Comparison of ENCODE assay signal across 1 cellular context in genomic region chr17:38584350-38584925, GRCh38.
TF ChIP-seq lines count a peak whose summit lies in the region.

No MANE protein-coding gene starts in this region.

TF ChIP-seq in HepG2, 621 proteins besides CTCF, POLR2A, EP300 and RAD21 (continued from another document and continues in another):
- TF ChIP-seq ZNF550 (CRISPR knock-in tag; IDR thresholded peaks at IDR 0.05; ENCODE audit: borderline replicate concordance) = no peak
- 0 out of 2 replicates have a peak, but pooled peaks have one; percentile 32 for TF ChIP-seq IRX3 (CRISPR knock-in tag; IDR thresholded peaks at IDR 0.05; ENCODE audit: borderline replicate concordance, low read depth)
- TF ChIP-seq HHEX (CRISPR knock-in tag; IDR thresholded peaks at IDR 0.05) = no peak
- no peak for TF ChIP-seq ATM (IDR thresholded peaks at IDR 0.05; ENCODE audit: borderline replicate concordance)
- no peak for TF ChIP-seq TP53 (CRISPR knock-in tag; conservative IDR thresholded peaks at IDR 0.05)
- peak; percentile 21; the same call in 1 of the 2 replicates for TF ChIP-seq ZNF546 (CRISPR knock-in tag; conservative IDR thresholded peaks at IDR 0.05)
- 0 out of 2 replicates have a peak, but pooled peaks have one; percentile 40 for TF ChIP-seq ZNF775 (CRISPR knock-in tag; IDR thresholded peaks at IDR 0.05; ENCODE audit: borderline replicate concordance)
- no peak for TF ChIP-seq MIER2 (CRISPR knock-in tag; IDR thresholded peaks at IDR 0.05)
- no peak for TF ChIP-seq ETS1 (CRISPR knock-in tag; IDR thresholded peaks at IDR 0.05)
- no peak; the same call in 1 of the 2 replicates for TF ChIP-seq MTA1 (CRISPR knock-in tag; IDR thresholded peaks at IDR 0.05; ENCODE audit: borderline replicate concordance)
- 0 out of 2 replicates have a peak, but pooled peaks have one; percentile 40 for TF ChIP-seq ZNF33B (CRISPR knock-in tag; IDR thresholded peaks at IDR 0.05)
- TF ChIP-seq ZMAT3 (CRISPR knock-in tag; conservative IDR thresholded peaks at IDR 0.05) = no peak
- no peak for TF ChIP-seq UBTF (CRISPR knock-in tag; IDR thresholded peaks at IDR 0.05)
- peak; percentile 77 for TF ChIP-seq ELF1 (CRISPR knock-in tag; IDR thresholded peaks at IDR 0.05)
- no peak for TF ChIP-seq ZNF616 (CRISPR knock-in tag; IDR thresholded peaks at IDR 0.05; ENCODE audit: low read depth)
- peak; percentile 86; the same call in 1 of the 2 replicates for TF ChIP-seq ZNF124 (CRISPR knock-in tag; IDR thresholded peaks at IDR 0.05)
- no peak for TF ChIP-seq ARHGAP35 (CRISPR knock-in tag; IDR thresholded peaks at IDR 0.05; ENCODE audit: borderline replicate concordance)
- 0 out of 2 replicates have a peak, but pooled peaks have one; percentile 40 for TF ChIP-seq HIVEP1 (CRISPR knock-in tag; IDR thresholded peaks at IDR 0.05)
- TF ChIP-seq ATAD3A (CRISPR knock-in tag; IDR thresholded peaks at IDR 0.05) = no peak
- no peak for TF ChIP-seq KLF12 (CRISPR knock-in tag; IDR thresholded peaks at IDR 0.05; ENCODE audit: borderline replicate concordance)
- TF ChIP-seq CREB1 (IDR thresholded peaks at IDR 0.05) = peak; percentile 69; the same call in 1 of the 2 replicates
- no peak for TF ChIP-seq CREB1 (CRISPR knock-in tag; IDR thresholded peaks at IDR 0.05)
- peak; percentile 61; the same call in 1 of the 2 replicates for TF ChIP-seq ETV5 (CRISPR knock-in tag; IDR thresholded peaks at IDR 0.05; ENCODE audit: borderline replicate concordance)
- TF ChIP-seq TFAP4 (IDR thresholded peaks at IDR 0.05; ENCODE audit: borderline replicate concordance, low read depth) = peak; percentile 9; the same call in 1 of the 2 replicates
- TF ChIP-seq GATAD2A (CRISPR knock-in tag; IDR thresholded peaks at IDR 0.05) = peak; percentile 70
- TF ChIP-seq ZNF75D (CRISPR knock-in tag; IDR thresholded peaks at IDR 0.05; ENCODE audit: borderline replicate concordance) = no peak
- no peak for TF ChIP-seq NFIB (CRISPR knock-in tag; IDR thresholded peaks at IDR 0.05; ENCODE audit: borderline replicate concordance)
- TF ChIP-seq ZGPAT (CRISPR knock-in tag; IDR thresholded peaks at IDR 0.05) = peak; percentile 54; the same call in 1 of the 2 replicates
- no peak for TF ChIP-seq ZNF720 (CRISPR knock-in tag; IDR thresholded peaks at IDR 0.05)
- no peak for TF ChIP-seq ZNF709 (CRISPR knock-in tag; IDR thresholded peaks at IDR 0.05)
- no peak for TF ChIP-seq ZNF615 (CRISPR knock-in tag; IDR thresholded peaks at IDR 0.05; ENCODE audit: borderline replicate concordance)
- TF ChIP-seq ZNF644 (CRISPR knock-in tag; IDR thresholded peaks at IDR 0.05; ENCODE audit: low read depth) = no peak
- TF ChIP-seq ZFP36L2 (CRISPR knock-in tag; IDR thresholded peaks at IDR 0.05) = 0 out of 2 replicates have a peak, but pooled peaks have one; percentile 53
- TF ChIP-seq FOSL1 (CRISPR knock-in tag; IDR thresholded peaks at IDR 0.05; ENCODE audit: borderline replicate concordance) = no peak
- TF ChIP-seq ZBTB44 (CRISPR knock-in tag; IDR thresholded peaks at IDR 0.05) = no peak
- 0 out of 2 replicates have a peak, but pooled peaks have one; percentile 16 for TF ChIP-seq NCOA2 (CRISPR knock-in tag; IDR thresholded peaks at IDR 0.05)
- no peak for TF ChIP-seq PREB (CRISPR knock-in tag; IDR thresholded peaks at IDR 0.05)
- TF ChIP-seq MZF1 (CRISPR knock-in tag; IDR thresholded peaks at IDR 0.05; ENCODE audit: borderline replicate concordance) = no peak
- TF ChIP-seq ZNF646 (CRISPR knock-in tag; IDR thresholded peaks at IDR 0.05) = peak; percentile 49; the same call in 1 of the 2 replicates
- TF ChIP-seq ZNF326 (CRISPR knock-in tag; IDR thresholded peaks at IDR 0.05; ENCODE audit: borderline replicate concordance) = no peak; the same call in 1 of the 2 replicates
- TF ChIP-seq ZNF431 (CRISPR knock-in tag; IDR thresholded peaks at IDR 0.05; ENCODE audit: borderline replicate concordance, low read depth) = no peak
- no peak for TF ChIP-seq IRF2 (CRISPR knock-in tag; IDR thresholded peaks at IDR 0.05)
- TF ChIP-seq ATF2 (CRISPR knock-in tag; IDR thresholded peaks at IDR 0.05) = no peak
- no peak for TF ChIP-seq KAT7 (CRISPR knock-in tag; IDR thresholded peaks at IDR 0.05; ENCODE audit: borderline replicate concordance)
- no peak for TF ChIP-seq MAFF (IDR thresholded peaks at IDR 0.05; ENCODE audit: low read depth, low read length)
- no peak for TF ChIP-seq ZNF841 (CRISPR knock-in tag; IDR thresholded peaks at IDR 0.05; ENCODE audit: borderline replicate concordance)
- no peak for TF ChIP-seq CBX2 (IDR thresholded peaks at IDR 0.05; ENCODE audit: low read depth, low read length)
- TF ChIP-seq CBX2 (CRISPR knock-in tag; IDR thresholded peaks at IDR 0.05; ENCODE audit: low read depth) = no peak
- TF ChIP-seq ZNF549 (CRISPR knock-in tag; IDR thresholded peaks at IDR 0.05) = no peak
- peak; percentile 82 for TF ChIP-seq STAG1 (CRISPR knock-in tag; IDR thresholded peaks at IDR 0.05)
- TF ChIP-seq KAT8 (CRISPR knock-in tag; IDR thresholded peaks at IDR 0.05) = peak; percentile 60; the same call in 1 of the 2 replicates
- TF ChIP-seq ZBTB21 (CRISPR knock-in tag; IDR thresholded peaks at IDR 0.05) = no peak
- no peak for TF ChIP-seq ZSCAN30 (CRISPR knock-in tag; IDR thresholded peaks at IDR 0.05)
- no peak for TF ChIP-seq MAZ (IDR thresholded peaks at IDR 0.05; ENCODE audit: borderline replicate concordance, low read depth, low read length)
- TF ChIP-seq MAZ (CRISPR knock-in tag; IDR thresholded peaks at IDR 0.05; ENCODE audit: low read depth) = no peak
- no peak for TF ChIP-seq ZNF652 (CRISPR knock-in tag; IDR thresholded peaks at IDR 0.05; ENCODE audit: borderline replicate concordance, low read depth)
- TF ChIP-seq RFX3 (CRISPR knock-in tag; IDR thresholded peaks at IDR 0.05) = no peak
- TF ChIP-seq ARNT2 (CRISPR knock-in tag; IDR thresholded peaks at IDR 0.05; ENCODE audit: low read depth) = no peak
